14 cellular contexts compared by ENCODE assay signal in the genomic region with DNA sequence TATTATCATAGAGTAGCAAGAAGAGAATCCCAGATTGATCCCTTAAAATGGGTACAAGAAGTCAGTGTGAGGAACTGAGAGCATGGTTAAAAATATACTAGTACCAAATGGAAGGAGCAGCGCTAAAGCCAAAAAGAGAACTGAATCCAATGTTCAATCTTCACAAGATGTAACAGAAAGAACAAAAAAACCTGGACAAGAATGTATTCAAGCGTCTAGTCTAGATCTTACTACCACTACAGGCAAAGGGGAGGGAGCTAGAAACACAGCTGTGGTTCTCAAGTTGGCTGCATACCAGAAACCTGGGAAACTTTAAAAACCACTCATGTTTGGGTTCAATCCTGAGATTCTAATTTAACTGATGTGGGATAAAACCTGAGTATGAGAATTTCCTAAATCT.
DNase-seq lines count a peak whose midpoint lies in the region; ATAC-seq and TF ChIP-seq lines count a peak whose summit lies in the region.
"Had no signal": no experiment of that assay in that cellular context is flagged by ENCODE, and none has a peak within 500 bp of the region (broad histone marks: within the 10 kb centered on the region; RNA-seq: fewer than 3 reads in every experiment).

No MANE protein-coding gene starts in this region.

- DNase-seq in NAMALWA (ENCODE audit: low spot score) (peak; percentile 18), nephron progenitor cell (no peak), amygdala (lab: John Stamatoyannopoulos, UW) (no peak), ACHN (no peak)
- DNase-seq in activated naive CD4-positive, alpha-beta T cell treated with anti-CD3 and anti-CD28 coated beads, Interleukin-2, amount 50 U/mL, for 16 hours = no peak
- DNase-seq: activated gamma-delta T cell treated with Interleukin-2 at 50 U/mL for 16 hours, GOT3, hippocampal formation, NCI-H2171 treated with DMSO at 0.1 percent for 48 hours, SHP77, spleen had no signal

- peak overlapping the region; percentile 60 for H3K27ac Mint-ChIP-seq in nephron progenitor cell

- peaks cover 14% of the 10 kb centered on the region for H3K4me1 Mint-ChIP-seq in nephron progenitor cell

- in situ Hi-C loops in ACHN (cut with HindIII; ENCODE audit: low pct_ligation_motif_present, low pct_unique_long_range_greater_than_20kb, low sequenced_read_pairs) = no loop called here

- no peaks in the 10 kb centered on the region for H3K9me3 Mint-ChIP-seq in nephron progenitor cell

- TF ChIP-seq CTCF in nephron progenitor cell (IDR thresholded peaks at IDR 0.05) = no peak

- no peak overlapping the region for H3K4me3 Mint-ChIP-seq in nephron progenitor cell

- ATAC-seq in GM18858 (IDR thresholded peaks at IDR 0.05; ENCODE audit: unreplicated experiment) = peak; percentile 72
- peak; percentile 80 for ATAC-seq in HG02678 (IDR thresholded peaks at IDR 0.05; ENCODE audit: unreplicated experiment)
- no peak for ATAC-seq in HG03521 (IDR thresholded peaks at IDR 0.05; ENCODE audit: unreplicated experiment)

- H3K36me3 Mint-ChIP-seq in nephron progenitor cell (ENCODE audit: low read depth) = peaks cover 41% of the 10 kb centered on the region

- no peaks in the 10 kb centered on the region for H3K27me3 Mint-ChIP-seq in nephron progenitor cell (ENCODE audit: low read depth, poor library complexity)
